In genomic region chr9:137306546-137307254, GRCh38 we compare ENCODE assay signal across 12 cellular contexts. TPM values are rescaled to one million over a fixed set of nuclear protein-coding genes. Genes with fewer than 3 reads are reported as not detected.
DNase-seq lines count a peak whose midpoint lies in the region; ATAC-seq and TF ChIP-seq lines count a peak whose summit lies in the region.
"Had no signal": no experiment of that assay in that cellular context is flagged by ENCODE, and none has a peak within 500 bp of the region (broad histone marks: within the 10 kb centered on the region; RNA-seq: fewer than 3 reads in every experiment).

No MANE protein-coding gene starts in this region.

- no peak for TF ChIP-seq EP300 in gastroesophageal sphincter (IDR thresholded peaks at IDR 0.05)

- peak overlapping the region; percentile 69 for H3K9ac ChIP-seq in BLaER1

- H3K9me3 Mint-ChIP-seq in HFFc6: no peaks in the 10 kb centered on the region
- H3K9me3 Mint-ChIP-seq: activated CD4-positive, alpha-beta memory T cell treated with anti-CD3 and anti-CD28 coated beads, Interleukin-2, amount 10 ng/mL, durations not matched to agents 7 days and 5 days; nephron progenitor cell had no signal

- H3K4me1 ChIP-seq in BLaER1: peaks cover 81% of the 10 kb centered on the region
- H3K4me1 ChIP-seq in Panc1 (ENCODE audit: control insufficient read depth, insufficient read depth, low read length): peaks cover 40% of the 10 kb centered on the region
- peaks cover 0 to 60% (median 39%) of the 10 kb centered on the region in 3 donors for H3K4me1 ChIP-seq in gastroesophageal sphincter
- H3K4me1 ChIP-seq in prostate gland (replicated peaks): peaks cover 42% of the 10 kb centered on the region

- BruUV-seq in Panc1 (replicated peaks; lab: Mats Ljungman, UMichigan): no TSS peak

- CTCF ChIA-PET in Panc1 (lab: Charles Lee): interaction anchor here (0.6 kb wide), 3 partner anchors 13 to 267 kb away, joined by 3 to 7 read pairs (median 3); no protein-coding TSS in a partner anchor

- TF ChIP-seq CTCF in Panc1 (IDR thresholded peaks at IDR 0.05) (no peak), gastroesophageal sphincter (IDR thresholded peaks at IDR 0.05) (no peak), prostate gland (IDR thresholded peaks at IDR 0.05) (no peak), HFFc6 (IDR thresholded peaks at IDR 0.05) (no peak)

- intact Hi-C loops in Panc1 (cut with micrococcal nuclease; ENCODE audit: unreplicated experiment): no loop called here
- intact Hi-C loops in prostate gland (cut with DNase I): no loop called here

- peak overlapping the region; percentile 82 for H3K27ac ChIP-seq in BLaER1
- H3K27ac ChIP-seq in Panc1 (ENCODE audit: low read length): peak overlapping the region; percentile 23; the same call in 1 of the 2 replicates
- H3K27ac ChIP-seq in gastroesophageal sphincter: peak overlapping the region in 3 of 4 donors; percentile 70 to 82 (median 79)
- peak overlapping the region in 1 of 2 donors; percentile 93 for H3K27ac ChIP-seq in prostate gland

- H3K27me3 ChIP-seq in BLaER1 (peaks cover under 1% of the 10 kb centered on the region), Panc1 (ENCODE audit: control insufficient read depth, insufficient read depth, low read length) (no peaks in the 10 kb centered on the region), gastroesophageal sphincter (peaks cover 82% of the 10 kb centered on the region), prostate gland (replicated peaks; ENCODE audit: insufficient read depth) (no peaks in the 10 kb centered on the region)

- ATAC-seq in Panc1 (no peak), gastroesophageal sphincter (no peak), HG02588 (IDR thresholded peaks at IDR 0.05; ENCODE audit: unreplicated experiment) (no peak)

- DNase-seq in Panc1 (ENCODE audit: low read depth, low spot score): no peak
- DNase-seq in prostate gland (ENCODE audit: low spot score): peak; percentile 4
- no peak for DNase-seq in NCI-H2171 treated with DMSO at 0.1 percent for 48 hours (lab: John Stamatoyannopoulos, UW)
- no peak for DNase-seq in activated gamma-delta T cell treated with Interleukin-2 at 50 U/mL for 16 hours
- no peak for DNase-seq in HFFc6
- DNase-seq: activated CD4-positive, alpha-beta memory T cell treated with anti-CD3 and anti-CD28 coated beads, Interleukin-2, amount 10 ng/mL, durations not matched to agents 7 days and 5 days; NCI-H2107; nephron progenitor cell; T-helper 2 cell had no signal

- H4K20me1 ChIP-seq in BLaER1: peaks cover 1% of the 10 kb centered on the region

- H3K27ac Mint-ChIP-seq in HFFc6: no peak overlapping the region
- H3K27ac Mint-ChIP-seq: activated CD4-positive, alpha-beta memory T cell treated with anti-CD3 and anti-CD28 coated beads, Interleukin-2, amount 10 ng/mL, durations not matched to agents 7 days and 5 days; nephron progenitor cell had no signal

- H3K36me3 ChIP-seq in BLaER1 (no peaks in the 10 kb centered on the region), Panc1 (ENCODE audit: control insufficient read depth, insufficient read depth, low read length) (no peaks in the 10 kb centered on the region), gastroesophageal sphincter (no peaks in the 10 kb centered on the region), prostate gland (no peaks in the 10 kb centered on the region)

- POLR2A ChIA-PET in Panc1 (lab: Charles Lee): interaction anchor here (0.6 kb wide), 1 partner anchor 9 kb away, joined by 9 read pairs; no protein-coding TSS in a partner anchor

- no peak overlapping the region for H3K4me3 Mint-ChIP-seq in HFFc6
- H3K4me3 Mint-ChIP-seq: activated CD4-positive, alpha-beta memory T cell treated with anti-CD3 and anti-CD28 coated beads, Interleukin-2, amount 10 ng/mL, durations not matched to agents 7 days and 5 days; nephron progenitor cell had no signal

- TF ChIP-seq POLR2A in gastroesophageal sphincter (IDR thresholded peaks at IDR 0.05) (no peak), prostate gland (IDR thresholded peaks at IDR 0.05) (no peak)

- peak overlapping the region; percentile 99 for H3K4me2 ChIP-seq in BLaER1

- WGBS in gastroesophageal sphincter (ENCODE audit: low coverage in 1 of 2), 2 donors: 60% methylated on average over 1 of the region's 39 CpGs; no CpG with 5 or more reads in 1 of the 2 donors
- WGBS in prostate gland: 28% methylated on average over 34 of the region's 39 CpGs

- in situ Hi-C loops in Panc1 (cut with HindIII; ENCODE audit: low pct_unique_long_range_greater_than_20kb, low sequenced_read_pairs): no loop called here

- H3K36me3 Mint-ChIP-seq in HFFc6 (ENCODE audit: low read depth): no peaks in the 10 kb centered on the region

- H3K27me3 Mint-ChIP-seq in HFFc6 (ENCODE audit: insufficient read depth): peaks cover 6% of the 10 kb centered on the region; the same call in 1 of the 2 replicates

- H3K4me3 ChIP-seq in BLaER1 (peak overlapping the region; percentile 34), Panc1 (ENCODE audit: low read depth in 2 of 2, low read length in 2 of 2) (no peak overlapping the region), gastroesophageal sphincter (peak overlapping the region in 1 of 2 donors; percentile 39), prostate gland (no peak overlapping the region)

- H3K4me1 Mint-ChIP-seq in HFFc6 (ENCODE audit: low read depth): no peaks in the 10 kb centered on the region

- H3K9me3 ChIP-seq in BLaER1 (no peaks in the 10 kb centered on the region), Panc1 (ENCODE audit: control insufficient read depth, insufficient read depth, low read depth, low read length) (no peaks in the 10 kb centered on the region), gastroesophageal sphincter (no peaks in the 10 kb centered on the region), prostate gland (no peaks in the 10 kb centered on the region)

RNA-seq across cellular contexts. Expression of gene NRARP, which starts 4.6 kb away (rescaled TPM):
- total RNA-seq in Panc1 (2021; ENCODE audit: unreplicated experiment): 16.9 TPM
- 20.6 TPM for polyA plus RNA-seq in Panc1 (2012; ENCODE audit: insufficient read length)
- 10 to 100 TPM in 1 of 4 donors, 1 to 10 TPM in 3; 3.8 to 11.3 (median 4.3) TPM for total RNA-seq in gastroesophageal sphincter
- 10 to 100 TPM; 22.4 to 24.3 TPM for total RNA-seq in prostate gland
- under 1 TPM in 5 of 6 experiments, not detected in 1; 0.09 to 0.36 (median 0.17) TPM for total RNA-seq in HFFc6 (2021; fragmentation: NEBNext Ultra II Directional; extraction: Animal tissue kit (Norgen Biotek cat#: 25700))

RNA-seq across cellular contexts. Expression of gene TOR4A, which starts 29.2 kb away (rescaled TPM):
- total RNA-seq in Panc1 (2021; ENCODE audit: unreplicated experiment): 37.1 TPM
- 33.1 TPM for polyA plus RNA-seq in Panc1 (2012; ENCODE audit: insufficient read length)
- 1 to 10 TPM; 4.7 to 7.4 (median 6.9) TPM for total RNA-seq in gastroesophageal sphincter
- 1 to 10 TPM; 1.6 to 7.3 TPM for total RNA-seq in prostate gland
- 10 to 100 TPM; 58.4 to 76.2 (median 62.2) TPM for total RNA-seq in HFFc6 (2021; fragmentation: NEBNext Ultra II Directional; extraction: Animal tissue kit (Norgen Biotek cat#: 25700))

RNA-seq across cellular contexts. Expression of gene NELFB, which starts 51.6 kb away (rescaled TPM):
- 62.4 TPM for total RNA-seq in Panc1 (2021; ENCODE audit: unreplicated experiment)
- polyA plus RNA-seq in Panc1 (2012; ENCODE audit: insufficient read length): 94.0 TPM
- 10 to 100 TPM; 36.9 to 58.8 (median 45.2) TPM for total RNA-seq in gastroesophageal sphincter
- total RNA-seq in prostate gland: 10 to 100 TPM; 44.9 to 82.1 TPM
- total RNA-seq in HFFc6 (2021; fragmentation: NEBNext Ultra II Directional; extraction: Animal tissue kit (Norgen Biotek cat#: 25700)): 10 to 100 TPM; 48.5 to 59.9 (median 52.7) TPM

RNA-seq across cellular contexts. Expression of gene STPG3, which starts 55.6 kb away (rescaled TPM):
- total RNA-seq in Panc1 (2021; ENCODE audit: unreplicated experiment): 0.26 TPM
- polyA plus RNA-seq in Panc1 (2012; ENCODE audit: insufficient read length): 0.28 TPM
- not detected for total RNA-seq in gastroesophageal sphincter
- 1 to 10 TPM in 1 of 2 donors, not detected in 1; 4.2 TPM for total RNA-seq in prostate gland
- total RNA-seq in HFFc6 (2021; fragmentation: NEBNext Ultra II Directional; extraction: Animal tissue kit (Norgen Biotek cat#: 25700)): not detected
- total RNA-seq: activated CD4-positive, alpha-beta memory T cell treated with anti-CD3 and anti-CD28 coated beads, Interleukin-2, amount 10 ng/mL, durations not matched to agents 7 days and 5 days had no signal
